Comparison of ENCODE assay signal across 22 cellular contexts in genomic region chr7:1325246-1325645, GRCh38.
"Had no signal": no experiment of that assay in that cellular context is flagged by ENCODE, and none has a peak within 500 bp of the region (broad histone marks: within the 10 kb centered on the region; RNA-seq: fewer than 3 reads in every experiment).

No MANE protein-coding gene starts in this region.

- H3K4me1 ChIP-seq: gastrocnemius medialis, heart right ventricle, pancreas, prostate gland, right lobe of liver had no signal

- H3K27ac Mint-ChIP-seq: effector memory CD8-positive, alpha-beta T cell; natural killer cell had no signal

- H3K4me1 Mint-ChIP-seq: natural killer cell had no signal

- H3K36me3 Mint-ChIP-seq: natural killer cell, neural progenitor cell had no signal

- H3K4me3 ChIP-seq: esophagus muscularis mucosa, gastrocnemius medialis, heart right ventricle, mucosa of descending colon, neural progenitor cell, pancreas, prostate gland, right lobe of liver, stomach, thoracic aorta, transverse colon had no signal

- H2AFZ ChIP-seq: neural progenitor cell had no signal

- H3K27ac ChIP-seq: epithelial cell of prostate, esophagus muscularis mucosa, gastrocnemius medialis, heart right ventricle, neural progenitor cell, pancreas, prostate gland, right lobe of liver, stomach, thoracic aorta, transverse colon had no signal

- H3K27me3 ChIP-seq: neural progenitor cell, pancreas, right lobe of liver had no signal

- H3K4me2 ChIP-seq: neural progenitor cell had no signal

- DNase-seq: effector memory CD8-positive, alpha-beta T cell; gastrocnemius medialis; heart right ventricle; hypothalamus; natural killer cell; occipital lobe; retina; stimulated activated CD4-positive, alpha-beta T cell treated with anti-CD3 and anti-CD28 coated beads, Interleukin-15, amount 100 ng/mL, for 24 hours; stimulated activated CD4-positive, alpha-beta T cell treated with anti-CD3 and anti-CD28 coated beads, Interleukin-1b, Interleukin-23, amount 100 ng/mL, for 48 hours; stimulated activated naive CD4-positive, alpha-beta T cell; stomach; substantia nigra; transverse colon had no signal

- H3K9ac ChIP-seq: neural progenitor cell had no signal

- H3K9me3 Mint-ChIP-seq: effector memory CD8-positive, alpha-beta T cell; natural killer cell; neural progenitor cell had no signal

- H3K4me3 Mint-ChIP-seq: effector memory CD8-positive, alpha-beta T cell; natural killer cell had no signal

- H3K9me3 ChIP-seq: esophagus muscularis mucosa, heart right ventricle, mucosa of descending colon, pancreas, prostate gland, right lobe of liver, stomach, thoracic aorta, transverse colon had no signal

- ATAC-seq: effector memory CD8-positive, alpha-beta T cell; gastrocnemius medialis; heart right ventricle; left lobe of liver; mucosa of descending colon; natural killer cell; pancreas; right lobe of liver had no signal

- H3K36me3 ChIP-seq: esophagus muscularis mucosa, gastrocnemius medialis, heart right ventricle, neural progenitor cell, pancreas, prostate gland, right lobe of liver, stomach, thoracic aorta, transverse colon had no signal
